8 cellular contexts compared by ENCODE assay signal in genomic region chr5:10695055-10695649, GRCh38.
DNase-seq lines count a peak whose midpoint lies in the region; ATAC-seq, FAIRE-seq and TF ChIP-seq lines count a peak whose summit lies in the region.

No MANE protein-coding gene starts in this region.

- H3K4me1 ChIP-seq in OCI-LY3 (ENCODE audit: low read length) (peaks cover 38% of the 10 kb centered on the region), HepG2 (ENCODE audit: insufficient read depth, low read length) (no peaks in the 10 kb centered on the region), thoracic aorta (ENCODE audit: control insufficient read depth in 1 of 2, low read depth in 2 of 2) (peaks cover 0 to 5% of the 10 kb centered on the region in 2 donors)

- H3K79me2 ChIP-seq in OCI-LY3 (ENCODE audit: low read length) (no peaks in the 10 kb centered on the region; the same call in 1 of the 2 replicates), HepG2 (ENCODE audit: insufficient read depth, low read length) (peaks cover 8% of the 10 kb centered on the region)

- H3K4me3 ChIP-seq in OCI-LY3 (ENCODE audit: low read length): no peak overlapping the region
- peak overlapping the region; percentile 23 for H3K4me3 ChIP-seq in coronary artery
- H3K4me3 ChIP-seq in HepG2 (replicated peaks in 1 of 3; ENCODE audit: insufficient read depth in 1 of 3, low read depth in 2 of 3, low read length in 3 of 3): no peak overlapping the region
- H3K4me3 ChIP-seq in thoracic aorta: no peak overlapping the region

- DNase-seq in D721Med (ENCODE audit: insufficient read length, low spot score) (peak; percentile 53), GM19238 (ENCODE audit: insufficient read length, low spot score) (peak; percentile 49), HTR-8/SVneo (ENCODE audit: insufficient read length, low spot score) (peak; percentile 93), coronary artery (ENCODE audit: low spot score) (no peak), HepG2 (ENCODE audit: low spot score) (peak; percentile 16), thoracic aorta (ENCODE audit: low spot score) (no peak), T-helper 9 cell (no peak)

- TF ChIP-seq CTCF in D721Med (IDR thresholded peaks at IDR 0.05; ENCODE audit: insufficient read depth, missing control alignments) (peak; percentile 80), OCI-LY3 (IDR thresholded peaks at IDR 0.05; ENCODE audit: low read depth, low read length) (peak; percentile 74), coronary artery (IDR thresholded peaks at IDR 0.05) (peak; percentile 67), HepG2 (CRISPR knock-in tag; IDR thresholded peaks at IDR 0.05) (peak; percentile 78), thoracic aorta (IDR thresholded peaks at IDR 0.05) (peak; percentile 70)

- H4K20me1 ChIP-seq in OCI-LY3 (ENCODE audit: insufficient read depth, low read length) (no peaks in the 10 kb centered on the region), HepG2 (ENCODE audit: insufficient read depth, low read length) (peaks cover 33% of the 10 kb centered on the region; the same call in 1 of the 2 replicates)

- H3K4me2 ChIP-seq in OCI-LY3 (ENCODE audit: low read length) (peak overlapping the region; percentile 48), HepG2 (ENCODE audit: low read depth, low read length) (no peak overlapping the region)

- H3K9ac ChIP-seq in OCI-LY3 (ENCODE audit: low read length) (no peak overlapping the region), HepG2 (ENCODE audit: insufficient read depth, low read depth, low read length) (no peak overlapping the region)

- H3K36me3 ChIP-seq in OCI-LY3 (replicated peaks; ENCODE audit: low read depth, low read length) (no peaks in the 10 kb centered on the region), HepG2 (replicated peaks in 1 of 2; ENCODE audit: control insufficient read depth in 1 of 2, insufficient read depth in 2 of 2, low read length in 2 of 2) (peaks cover 6 to 46% of the 10 kb centered on the region in 2 experiments; a peak in 4 of 5 replicates), thoracic aorta (no peaks in the 10 kb centered on the region)

- BruUV-seq in HepG2 (replicated peaks; lab: Mats Ljungman, UMichigan): no TSS peak

- no peak overlapping the region for H3K27ac ChIP-seq in OCI-LY3 (ENCODE audit: low read length)
- H3K27ac ChIP-seq in coronary artery: no peak overlapping the region
- no peak overlapping the region for H3K27ac ChIP-seq in HepG2 (ENCODE audit: extremely low read length, insufficient read depth, low read length)
- no peak overlapping the region for H3K27ac ChIP-seq in thoracic aorta

- no peak for TF ChIP-seq POLR2A in HepG2 (IDR thresholded peaks at IDR 0.05; ENCODE audit: insufficient read depth in 1 of 2, low read depth in 2 of 2, low read length in 2 of 2)

- H2AFZ ChIP-seq in OCI-LY3 (ENCODE audit: low read depth, low read length) (no peak overlapping the region), HepG2 (ENCODE audit: low read length) (no peak overlapping the region)

- FAIRE-seq in D721Med (lab: Jason Lieb, UNC) (no peak), HTR-8/SVneo (lab: Jason Lieb, UNC) (peak; percentile 89), HepG2 (lab: Jason Lieb, UNC) (no peak)

- H3K9me3 ChIP-seq in OCI-LY3 (ENCODE audit: insufficient read depth, low read length) (no peaks in the 10 kb centered on the region), HepG2 (ENCODE audit: low read length) (no peaks in the 10 kb centered on the region), thoracic aorta (no peaks in the 10 kb centered on the region)

- ATAC-seq in HepG2: peak; percentile 85
- peak; percentile 21 for ATAC-seq in thoracic aorta (ENCODE audit: insufficient number of reproducible peaks, low FRiP score, low read depth)

- TF ChIP-seq EP300 in HepG2 (IDR thresholded peaks at IDR 0.05; ENCODE audit: low read depth in 2 of 2, low read length in 2 of 2) (no peak), HepG2 (CRISPR knock-in tag; IDR thresholded peaks at IDR 0.05; ENCODE audit: borderline replicate concordance) (no peak)

- TF ChIP-seq RAD21 in HepG2 (CRISPR knock-in tag; IDR thresholded peaks at IDR 0.05): no peak

- POLR2A ChIA-PET in HepG2 (lab: Yijun Ruan, JAX): no interaction called here

- WGBS in HepG2 (ENCODE audit: low lambda C conversion rate): 77% methylated on average over 9 of the region's 14 CpGs

- H3K27me3 ChIP-seq in OCI-LY3 (ENCODE audit: low read depth, low read length) (no peaks in the 10 kb centered on the region; the same call in 1 of the 2 replicates), HepG2 (ENCODE audit: control insufficient read depth in 1 of 2, insufficient read depth in 2 of 2, low read length in 2 of 2) (no peaks in the 10 kb centered on the region), thoracic aorta (replicated peaks; ENCODE audit: insufficient read depth) (no peaks in the 10 kb centered on the region)

- in situ Hi-C loops in HepG2 (cut with HindIII; ENCODE audit: extremely low pct_ligation_motif_present, low pct_unique_long_range_greater_than_20kb): no loop called here

- intact Hi-C loops in HepG2 (cut with micrococcal nuclease; ENCODE audit: unreplicated experiment): loop anchor here (2.0 to 5.0 kb wide), 2 partner anchors 80 to 162 kb away; no protein-coding TSS in a partner anchor

- CTCF ChIA-PET in HepG2 (lab: Yijun Ruan, JAX; ENCODE audit: low intra/inter-chr PET ratio, low total read pairs): no interaction called here

TF ChIP-seq in HepG2, 621 proteins besides CTCF, POLR2A, EP300 and RAD21:
- TF ChIP-seq ZNF562 (CRISPR knock-in tag; IDR thresholded peaks at IDR 0.05; ENCODE audit: borderline replicate concordance): no peak
- TF ChIP-seq HNRNPH1 (optimal IDR thresholded peaks at IDR 0.05; ENCODE audit: low read depth, low read length): no peak
- peak; percentile 99 for TF ChIP-seq ZBTB33 (CRISPR knock-in tag; IDR thresholded peaks at IDR 0.05)
- TF ChIP-seq STAG1 (CRISPR knock-in tag; IDR thresholded peaks at IDR 0.05): peak; percentile 81
- peak; percentile 73; the same call in 1 of the 2 replicates for TF ChIP-seq HNRNPL (IDR thresholded peaks at IDR 0.05; ENCODE audit: low read depth, low read length)
- TF ChIP-seq THAP9 (CRISPR knock-in tag; IDR thresholded peaks at IDR 0.05; ENCODE audit: borderline replicate concordance): no peak
- TF ChIP-seq CBX1 (IDR thresholded peaks at IDR 0.05; ENCODE audit: low read depth): no peak

Comparison
In these comparisons a context has a peak if more than half of its experiments do, and no peak if none do; other contexts are left out.
1. DNase-seq: peak in D721Med (single experiment), GM19238 (single experiment), HTR-8/SVneo (single experiment) and HepG2 (single experiment); none in coronary artery (single experiment), thoracic aorta (single experiment) and T-helper 9 cell (single experiment).
2. Peak in every context shown above with its lines, with median percentiles within 50 percentile points of each other: CTCF ChIP-seq.